Comparison of ENCODE assay signal across 18 cellular contexts in the genomic region with DNA sequence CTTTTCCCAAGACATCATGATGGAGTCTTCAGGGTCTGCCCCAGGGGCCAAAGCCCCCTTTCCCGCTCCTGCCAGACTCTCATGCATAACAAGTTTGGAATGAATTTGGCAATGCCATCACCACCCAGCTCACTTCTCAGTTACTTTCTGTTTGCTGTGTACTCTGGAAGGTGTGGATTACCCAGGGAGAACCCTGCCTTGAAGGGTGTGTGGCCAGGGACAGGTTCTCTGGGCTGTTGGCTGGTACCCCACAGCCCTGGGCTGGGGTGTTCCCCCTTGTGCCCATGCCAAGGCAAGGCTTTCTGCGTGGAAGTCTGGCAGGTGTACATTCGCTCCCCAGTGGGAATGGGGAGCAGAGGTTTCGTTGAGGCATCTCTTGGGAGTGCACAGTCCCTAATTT.
A peak's percentile ranks its signal among the peaks of the same experiment; 100 is the strongest.
DNase-seq lines count a peak whose midpoint lies in the region; ATAC-seq, FAIRE-seq and TF ChIP-seq lines count a peak whose summit lies in the region.
"Had no signal": no experiment of that assay in that cellular context is flagged by ENCODE, and none has a peak within 500 bp of the region (broad histone marks: within the 10 kb centered on the region; RNA-seq: fewer than 3 reads in every experiment).

No MANE protein-coding gene starts in this region.

- TF ChIP-seq CTCF in kidney (IDR thresholded peaks at IDR 0.05; ENCODE audit: borderline replicate concordance, extremely low read depth, insufficient read depth), result no peak
- no peak for TF ChIP-seq CTCF in smooth muscle cell (IDR thresholded peaks at IDR 0.05; ENCODE audit: borderline replicate concordance, insufficient read depth, poor library complexity, severe bottlenecking)

- H3K27ac ChIP-seq in SK-N-MC (peak overlapping the region; percentile 50; the same call in 1 of the 2 replicates), kidney (ENCODE audit: low read depth in 2 of 2, low read length in 2 of 2) (peak overlapping the region; percentile 15 to 32), smooth muscle cell (ENCODE audit: low read depth) (no peak overlapping the region)

- H4K20me1 ChIP-seq in smooth muscle cell (ENCODE audit: low read depth), result no peaks in the 10 kb centered on the region

- H3K4me2 ChIP-seq in smooth muscle cell, result peak overlapping the region; percentile 53

- FAIRE-seq in kidney (lab: Jason Lieb, UNC), result no peak
- FAIRE-seq in GM12892 (lab: Jason Lieb, UNC), result no peak
- FAIRE-seq in GM12891 (lab: Jason Lieb, UNC), result no peak
- FAIRE-seq: small intestine had no signal

- no peaks in the 10 kb centered on the region for H3K27me3 ChIP-seq in smooth muscle cell (ENCODE audit: low read depth)

- H3K9ac ChIP-seq in SK-N-MC (ENCODE audit: insufficient read length) (no peak overlapping the region), kidney (ENCODE audit: low read length in 2 of 2) (no peak overlapping the region), smooth muscle cell (ENCODE audit: low read depth) (no peak overlapping the region)

- H3K4me3 ChIP-seq in SK-N-MC (peak overlapping the region; percentile 36; the same call in 1 of the 2 replicates), kidney (ENCODE audit: low read length in 2 of 2) (no peak overlapping the region), smooth muscle cell (no peak overlapping the region)

- H3K9me3 ChIP-seq in SK-N-MC (ENCODE audit: low read depth, low read length) (no peaks in the 10 kb centered on the region), kidney (ENCODE audit: control insufficient read depth in 1 of 2, low read length in 2 of 2) (no peaks in the 10 kb centered on the region), smooth muscle cell (replicated peaks; ENCODE audit: low read depth) (no peaks in the 10 kb centered on the region)

- H3K36me3 ChIP-seq in SK-N-MC (ENCODE audit: insufficient read depth, low read length) (no peaks in the 10 kb centered on the region), kidney (ENCODE audit: control insufficient read depth in 1 of 2, insufficient read depth in 2 of 2, low read length in 2 of 2) (no peaks in the 10 kb centered on the region), smooth muscle cell (ENCODE audit: low read depth) (no peaks in the 10 kb centered on the region)

- peaks cover 17% of the 10 kb centered on the region for H3F3A ChIP-seq in smooth muscle cell (ENCODE audit: low read depth)

- no peak overlapping the region for H2AFZ ChIP-seq in smooth muscle cell (ENCODE audit: low read depth)

- H3K79me2 ChIP-seq in smooth muscle cell (ENCODE audit: low read depth), result no peaks in the 10 kb centered on the region

- DNase-seq in EL, result peak; percentile 43
- DNase-seq in SK-N-MC (ENCODE audit: low read depth, low spot score), result no peak
- DNase-seq in kidney, result no peak
- no peak for DNase-seq in smooth muscle cell (lab: John Stamatoyannopoulos, UW; ENCODE audit: unreplicated experiment)
- DNase-seq in NCI-H526 (lab: John Stamatoyannopoulos, UW), result no peak
- DNase-seq in GM12892 (ENCODE audit: insufficient read length), result no peak
- DNase-seq in GM12891 (ENCODE audit: insufficient read length, low spot score), result no peak
- DNase-seq: activated CD8-positive, alpha-beta memory T cell treated with anti-CD3 and anti-CD28 coated beads, Interleukin-2, amount 50 U/mL, for 4 hours; activated naive CD4-positive, alpha-beta T cell treated with anti-CD3 and anti-CD28 coated beads for 36 hours; central memory CD4-positive, alpha-beta T cell; erythroblast; hippocampal formation; NCI-H1092 treated with DMSO at 0.1 percent for 48 hours; small intestine had no signal

- no peak for ATAC-seq in GM21515 (IDR thresholded peaks at IDR 0.05; ENCODE audit: unreplicated experiment)
- ATAC-seq: activated CD4-positive, CD25-positive, alpha-beta regulatory T cell treated with anti-CD3 and anti-CD28 coated beads, Interleukin-2, amount 50 U/mL, for 24 hours; left lobe of liver; natural killer cell treated with Interleukin-12 subunit alpha and Interleukin-12 subunit beta and Interleukin-15 and Interleukin-18, amount 100 ng/mL, for 72 hours had no signal

- TF ChIP-seq POLR2A in GM12892 (IDR thresholded peaks at IDR 0.05; ENCODE audit: low read depth, low read length) (no peak), GM12891 (IDR thresholded peaks at IDR 0.05; ENCODE audit: low read depth, low read length) (no peak)

- WGBS in smooth muscle cell (ENCODE audit: low lambda C conversion rate), result 86% methylated on average over 4 of the region's 4 CpGs

- intact Hi-C loops in kidney (cut with DNase I), result no loop called here

- H3K4me1 ChIP-seq in kidney (ENCODE audit: control insufficient read depth in 1 of 2, insufficient read depth in 1 of 2, low read depth in 1 of 2, low read length in 2 of 2) (peaks cover 7 to 8% of the 10 kb centered on the region in 2 donors), smooth muscle cell (ENCODE audit: low read depth) (peaks cover 34% of the 10 kb centered on the region)

TF ChIP-seq in GM12891, 5 proteins besides CTCF, POLR2A, EP300 and RAD21:
- TF ChIP-seq POLR2AphosphoS5 (IDR thresholded peaks at IDR 0.05; ENCODE audit: low read depth, low read length) (no peak), POU2F2 (IDR thresholded peaks at IDR 0.05; ENCODE audit: low read depth, low read length) (no peak), PAX5 (IDR thresholded peaks at IDR 0.05; ENCODE audit: insufficient read depth, low read length, severe bottlenecking) (no peak), TAF1 (IDR thresholded peaks at IDR 0.05; ENCODE audit: low read depth, low read length) (no peak), SPI1 (IDR thresholded peaks at IDR 0.05; ENCODE audit: low read depth, low read length) (no peak)
